ENCODE assay signal across 6 cellular contexts in the genomic region with DNA sequence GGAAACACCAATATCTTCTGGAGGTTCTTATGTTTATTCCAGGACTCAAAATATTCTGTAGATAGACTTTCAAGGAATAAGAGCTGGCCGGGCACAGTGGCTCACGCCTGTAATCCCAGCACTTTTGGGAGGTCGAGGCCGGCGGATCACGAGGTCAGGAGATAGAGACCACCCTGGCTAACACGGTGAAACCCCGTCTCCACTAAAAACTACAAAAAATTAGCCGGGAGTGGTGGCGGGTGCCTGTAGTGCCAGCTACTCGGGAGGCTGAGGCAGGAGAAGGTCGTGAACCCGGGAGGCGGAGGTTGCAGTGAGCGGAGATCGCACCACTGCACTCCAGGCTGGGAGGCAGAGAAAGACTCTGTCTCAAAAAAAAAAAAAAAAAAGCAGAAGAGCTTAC. TPM values are rescaled to one million over a fixed set of nuclear protein-coding genes. Genes with fewer than 3 reads are reported as not detected.
"Had no signal": no experiment of that assay in that cellular context is flagged by ENCODE, and none has a peak within 500 bp of the region (broad histone marks: within the 10 kb centered on the region; RNA-seq: fewer than 3 reads in every experiment).

No MANE protein-coding gene starts in this region.

RNA-seq across cellular contexts. Expression of gene OR4M1, which starts 12.5 kb away (rescaled TPM):
- total RNA-seq: GM23248, H1, H7, H9, HFFc6 had no signal
- polyA plus RNA-seq: GM23248, H1 had no signal

RNA-seq across cellular contexts. Expression of gene OR4N2, which starts 17.7 kb away (rescaled TPM):
- total RNA-seq: GM23248, H1, H7, H9, HFFc6 had no signal
- polyA plus RNA-seq: GM23248, H1 had no signal

RNA-seq across cellular contexts. Expression of gene OR4Q3, which starts 42.5 kb away (rescaled TPM):
- total RNA-seq: GM23248, H1, H4, H7, H9, HFFc6 had no signal
- polyA plus RNA-seq: GM23248, H1 had no signal
